10 cellular contexts compared by ENCODE assay signal in genomic region chr19:13840751-13841338, GRCh38. TPM values are rescaled to one million over a fixed set of nuclear protein-coding genes. Genes with fewer than 3 reads are reported as not detected.
DNase-seq lines count a peak whose midpoint lies in the region; FAIRE-seq and TF ChIP-seq lines count a peak whose summit lies in the region.
"Had no signal": no experiment of that assay in that cellular context is flagged by ENCODE, and none has a peak within 500 bp of the region (broad histone marks: within the 10 kb centered on the region; RNA-seq: fewer than 3 reads in every experiment).

No MANE protein-coding gene starts in this region.

- WGBS in endodermal cell (ENCODE audit: insufficient coverage in 1 of 2, insufficient read length in 1 of 2), 2 experiments: 95 to 96% methylated on average over 12 to 18 of the region's 20 CpGs

- peaks cover 0 to 36% of the 10 kb centered on the region in 2 donors for H3K36me3 Mint-ChIP-seq in CD4-positive, alpha-beta memory T cell
- H3K36me3 Mint-ChIP-seq in endodermal cell (ENCODE audit: low read depth): peaks cover 2% of the 10 kb centered on the region

- peak overlapping the region; percentile 98 for H3K27ac ChIP-seq in CD4-positive, alpha-beta memory T cell (ENCODE audit: low read depth, low read length)
- peak overlapping the region; percentile 97 for H3K27ac ChIP-seq in PC-9
- no peak overlapping the region for H3K27ac ChIP-seq in endodermal cell (ENCODE audit: low read depth, low read length)
- H3K27ac ChIP-seq in osteoblast (ENCODE audit: low read depth, low read length): peak overlapping the region; percentile 95

- no peaks in the 10 kb centered on the region for H3K9me2 ChIP-seq in PC-9 (ENCODE audit: insufficient read depth)

- H2AFZ ChIP-seq in PC-9 (no peak overlapping the region), osteoblast (ENCODE audit: low read length) (no peak overlapping the region)

- H3K79me2 ChIP-seq in PC-9 (ENCODE audit: low read depth): peaks cover 72% of the 10 kb centered on the region
- H3K79me2 ChIP-seq in osteoblast (ENCODE audit: insufficient read depth, low read length): peaks cover 71% of the 10 kb centered on the region

- no peaks in the 10 kb centered on the region for H3K9me3 ChIP-seq in CD4-positive, alpha-beta memory T cell (ENCODE audit: control insufficient read depth in 1 of 2, low read length in 2 of 2)
- H3K9me3 ChIP-seq in PC-9 (ENCODE audit: insufficient read depth, low read depth): no peaks in the 10 kb centered on the region
- no peaks in the 10 kb centered on the region for H3K9me3 ChIP-seq in endodermal cell (ENCODE audit: control insufficient read depth, low read length)
- H3K9me3 ChIP-seq in osteoblast (ENCODE audit: low read depth, low read length): no peaks in the 10 kb centered on the region

- H3K4me2 ChIP-seq in PC-9 (peak overlapping the region; percentile 100), osteoblast (ENCODE audit: insufficient read depth, low read length) (peak overlapping the region; percentile 98)

- peak overlapping the region; percentile 87 to 97 (median 96) for H3K4me3 Mint-ChIP-seq in CD4-positive, alpha-beta memory T cell
- peak overlapping the region; percentile 76 for H3K4me3 Mint-ChIP-seq in endodermal cell

- peaks cover 81% of the 10 kb centered on the region for H3F3A ChIP-seq in PC-9 (ENCODE audit: insufficient read depth, low read depth)

- no peak overlapping the region for H3K9ac ChIP-seq in endodermal cell (ENCODE audit: extremely low read depth, low read length, poor library complexity, severe bottlenecking)

- peaks cover 83% of the 10 kb centered on the region for H3K4me1 ChIP-seq in CD4-positive, alpha-beta memory T cell (ENCODE audit: insufficient read depth, low read length)
- H3K4me1 ChIP-seq in PC-9 (replicated peaks; ENCODE audit: insufficient read depth) (peaks cover 71% of the 10 kb centered on the region), endodermal cell (ENCODE audit: control insufficient read depth, insufficient read depth, low read length) (peaks cover 12% of the 10 kb centered on the region), osteoblast (ENCODE audit: insufficient read depth, low read length) (peaks cover 49% of the 10 kb centered on the region)

- H3K4me1 Mint-ChIP-seq in CD4-positive, alpha-beta memory T cell: peaks cover 33 to 90% (median 55%) of the 10 kb centered on the region in 4 donors
- peaks cover 8% of the 10 kb centered on the region for H3K4me1 Mint-ChIP-seq in endodermal cell

- H3K36me3 ChIP-seq in CD4-positive, alpha-beta memory T cell (ENCODE audit: insufficient read depth, low read length): peaks cover 3% of the 10 kb centered on the region
- H3K36me3 ChIP-seq in PC-9 (ENCODE audit: low read depth) (peaks cover 12% of the 10 kb centered on the region), endodermal cell (ENCODE audit: control insufficient read depth, insufficient read depth, low read length) (no peaks in the 10 kb centered on the region), osteoblast (ENCODE audit: insufficient read depth, low read length) (peaks cover 31% of the 10 kb centered on the region)

- H3K9me3 Mint-ChIP-seq in CD4-positive, alpha-beta memory T cell: peaks cover 0 to 3% (median 0%) of the 10 kb centered on the region in 8 donors
- no peaks in the 10 kb centered on the region for H3K9me3 Mint-ChIP-seq in endodermal cell

- H3K27me3 Mint-ChIP-seq in CD4-positive, alpha-beta memory T cell: no peaks in the 10 kb centered on the region
- H3K27me3 Mint-ChIP-seq in endodermal cell (ENCODE audit: insufficient read depth): no peaks in the 10 kb centered on the region

- BruUV-seq in PC-9 (replicated peaks; lab: Mats Ljungman, UMichigan): TSS peak; percentile 35

- POLR2A ChIA-PET in CD4-positive, alpha-beta memory T cell (lab: Charles Lee; ENCODE audit: partially characterized antibody): interaction anchor here (0.7 to 9.7 kb wide), 10 partner anchors 8 to 593 kb away, joined by 3 to 119 read pairs (median 6); partner anchors contain the start of genes C19orf53 and ZSWIM4
- POLR2A ChIA-PET in PC-9 (lab: Charles Lee; ENCODE audit: unreplicated experiment): interaction anchor here (0.7 to 1.9 kb wide), 8 partner anchors 12 to 53 kb away, joined by 3 to 20 read pairs (median 6); no protein-coding TSS in a partner anchor

- H3K27ac Mint-ChIP-seq in CD4-positive, alpha-beta memory T cell: peak overlapping the region; percentile 99 to 100 (median 99)
- H3K27ac Mint-ChIP-seq in endodermal cell: no peak overlapping the region

- no peaks in the 10 kb centered on the region for H3K27me3 ChIP-seq in CD4-positive, alpha-beta memory T cell (ENCODE audit: insufficient read depth, low read length)
- H3K27me3 ChIP-seq in PC-9 (ENCODE audit: insufficient read depth, low read depth) (no peaks in the 10 kb centered on the region), endodermal cell (ENCODE audit: control insufficient read depth, insufficient read depth, low read length, poor library complexity, severe bottlenecking) (no peaks in the 10 kb centered on the region), osteoblast (ENCODE audit: insufficient read depth, low read length) (no peaks in the 10 kb centered on the region)

- H4K20me1 ChIP-seq in PC-9 (ENCODE audit: insufficient read depth) (peaks cover 40% of the 10 kb centered on the region), osteoblast (ENCODE audit: insufficient read depth, low read length) (peaks cover 50% of the 10 kb centered on the region)

- peak overlapping the region; percentile 63 to 86 for H3K4me3 ChIP-seq in CD4-positive, alpha-beta memory T cell (ENCODE audit: low read length in 2 of 2)
- peak overlapping the region; percentile 61 for H3K4me3 ChIP-seq in PC-9
- H3K4me3 ChIP-seq in endodermal cell (ENCODE audit: low read length): peak overlapping the region; percentile 82
- H3K4me3 ChIP-seq in osteoblast (ENCODE audit: insufficient read depth, low read length): peak overlapping the region; percentile 99

- CTCF ChIA-PET in CD4-positive, alpha-beta memory T cell (lab: Charles Lee; ENCODE audit: partially characterized antibody): interaction anchor here (0.7 to 4.7 kb wide), 5 partner anchors 8 to 22 kb away, joined by 3 to 37 read pairs (median 5); no protein-coding TSS in a partner anchor
- CTCF ChIA-PET in PC-9 (lab: Charles Lee): no interaction called here

- intact Hi-C loops in CD4-positive, alpha-beta memory T cell (cut with micrococcal nuclease): loop anchor here (10.0 kb wide), 1 partner anchor 684 kb away; the partner anchor contains the start of gene TECR
- intact Hi-C loops in PC-9 (cut with micrococcal nuclease; ENCODE audit: unreplicated experiment): loop anchor here (10.0 kb wide), 1 partner anchor 1056 kb away; no protein-coding TSS in a partner anchor

- peak in 2 of 5 donors; percentile 34 to 47 for DNase-seq in CD4-positive, alpha-beta memory T cell
- DNase-seq in PC-9 (no peak), endodermal cell (no peak), osteoblast (ENCODE audit: insufficient read length, low spot score, missing footprints) (no peak), SW 1271 (lab: John Stamatoyannopoulos, UW) (no peak), DMS79 (lab: John Stamatoyannopoulos, UW) (no peak), urothelium cell line (ENCODE audit: low spot score) (no peak), GM19240 (ENCODE audit: insufficient read length, low spot score) (no peak)
- DNase-seq: NCI-H510A had no signal

- no peak for TF ChIP-seq CTCF in PC-9 (conservative IDR thresholded peaks at IDR 0.05)
- no peak for TF ChIP-seq CTCF in endodermal cell (conservative IDR thresholded peaks at IDR 0.05)
- TF ChIP-seq CTCF in osteoblast (IDR thresholded peaks at IDR 0.05; ENCODE audit: extremely low read depth, low read depth, low read length): no peak

- FAIRE-seq in urothelium cell line (lab: Jason Lieb, UNC): no peak

RNA-seq across cellular contexts. Expression of gene NANOS3, which starts 36.1 kb away (rescaled TPM):
- total RNA-seq in CD4-positive, alpha-beta memory T cell: not detected
- polyA plus RNA-seq in CD4-positive, alpha-beta memory T cell: not detected
- total RNA-seq in PC-9 (2021) (1.7 and 2.1 TPM in 2 replicates), endodermal cell (under 1 TPM in 1 of 2 donors, not detected in 1; 0.64 TPM), osteoblast (0.59 TPM in 1 of 2 replicates, not detected in the other)
- 2.6 TPM for polyA plus RNA-seq in endodermal cell (2013, experiment 1 of 2)
- polyA plus RNA-seq in endodermal cell (2013, experiment 2 of 2): 2.0 TPM
- total RNA-seq: subcutaneous adipose tissue had no signal

RNA-seq across cellular contexts. Expression of gene ZSWIM4, which starts 45.6 kb away (rescaled TPM):
- total RNA-seq in CD4-positive, alpha-beta memory T cell: 1 to 10 TPM; 6.4 to 6.6 TPM
- 1 to 10 TPM in 1 of 2 donors, under 1 TPM in 1; 0.33 to 1.6 TPM for polyA plus RNA-seq in CD4-positive, alpha-beta memory T cell
- total RNA-seq in PC-9 (2021): 15.2 and 15.8 TPM in 2 replicates
- total RNA-seq in endodermal cell: 10 to 100 TPM; 30.0 to 41.9 TPM
- 22.9 TPM for polyA plus RNA-seq in endodermal cell (2013, experiment 1 of 2)
- polyA plus RNA-seq in endodermal cell (2013, experiment 2 of 2): 20.7 TPM
- 6.8 and 9.0 TPM in 2 replicates for total RNA-seq in osteoblast
